Comparison of ENCODE assay signal across 8 cellular contexts in genomic region chr2:85772019-85772745, GRCh38. TPM values are rescaled to one million over a fixed set of nuclear protein-coding genes. Genes with fewer than 3 reads are reported as not detected.
DNase-seq lines count a peak whose midpoint lies in the region; ATAC-seq, FAIRE-seq and TF ChIP-seq lines count a peak whose summit lies in the region.

No MANE protein-coding gene starts in this region.

- H3K23me2 ChIP-seq in H1 (ENCODE audit: low read depth, low read length): no peaks in the 10 kb centered on the region

- POLR2A ChIA-PET in PC-9 (lab: Charles Lee; ENCODE audit: unreplicated experiment): interaction anchor here (0.6 to 0.7 kb wide), 4 partner anchors 9 to 429 kb away, joined by 3 to 5 read pairs (median 4); no protein-coding TSS in a partner anchor
- POLR2A ChIA-PET in H1 (lab: Charles Lee; ENCODE audit: partially characterized antibody): interaction anchor here (0.8 to 3.0 kb wide), 5 partner anchors 9 to 31 kb away, joined by 3 to 7 read pairs (median 4); no protein-coding TSS in a partner anchor

- H3K4me1 ChIP-seq in PC-9 (replicated peaks; ENCODE audit: insufficient read depth) (peaks cover 20% of the 10 kb centered on the region), H1 (replicated peaks in 1 of 4; ENCODE audit: control insufficient read depth in 3 of 4, insufficient read depth in 4 of 4, low read length in 3 of 4) (peaks cover 0 to 39% (median 26%) of the 10 kb centered on the region in 4 experiments; a peak in 6 of 7 replicates), lower lobe of right lung (peaks cover 95% of the 10 kb centered on the region)

- H3K23ac ChIP-seq in H1 (ENCODE audit: insufficient read length): no peak overlapping the region

- 34% methylated on average over 26 of the region's 37 CpGs; no CpG with 5 or more reads in 1 of the 2 experiments for WGBS in H1 (ENCODE audit: extremely low coverage in 1 of 2, insufficient coverage in 1 of 2, insufficient read length in 1 of 2, insufficient replicate concordance in 2 of 2, low coverage in 1 of 2, low lambda C conversion rate in 2 of 2, missing lambda C conversion rate in 1 of 2), 2 experiments

- no TSS peak for BruUV-seq in PC-9 (replicated peaks; lab: Mats Ljungman, UMichigan)

- peak overlapping the region; percentile 67 for H3K4me3 Mint-ChIP-seq in type B pancreatic cell
- no peak overlapping the region for H3K4me3 Mint-ChIP-seq in stimulated activated memory B cell treated with anti-CD40 and anti-IgM and Interleukin-4, amounts not matched to agents 10 μg/mL and 1 μg/mL and 100 μg/mL, for 72 hours

- H3K4me3 ChIP-seq in HL-60 (replicated peaks; ENCODE audit: insufficient read depth, low read length): no peak overlapping the region
- H3K4me3 ChIP-seq in PC-9: peak overlapping the region; percentile 41; the same call in 1 of the 2 replicates
- H3K4me3 ChIP-seq in H1 (ENCODE audit: extremely low read depth in 1 of 4, insufficient read depth in 2 of 4, low read depth in 3 of 4, low read length in 4 of 4): peak overlapping the region in 2 of 4 experiments; percentile 5 to 7; a peak in 2 of 8 replicates
- H3K4me3 ChIP-seq in lower lobe of right lung: peak overlapping the region; percentile 28

- peak overlapping the region; percentile 15 for H3K27ac Mint-ChIP-seq in type B pancreatic cell
- H3K27ac Mint-ChIP-seq in stimulated activated memory B cell treated with anti-CD40 and anti-IgM and Interleukin-4, amounts not matched to agents 10 μg/mL and 1 μg/mL and 100 μg/mL, for 72 hours: no peak overlapping the region

- TF ChIP-seq EP300 in H1 (IDR thresholded peaks at IDR 0.05; ENCODE audit: borderline replicate concordance in 1 of 2, low read depth in 2 of 2, low read length in 2 of 2): no peak

- H4K8ac ChIP-seq in H1 (ENCODE audit: extremely low read depth, insufficient read depth, low read length): no peak overlapping the region

- H3K9me3 Mint-ChIP-seq in type B pancreatic cell: no peaks in the 10 kb centered on the region
- no peaks in the 10 kb centered on the region for H3K9me3 Mint-ChIP-seq in stimulated activated memory B cell treated with anti-CD40 and anti-IgM and Interleukin-4, amounts not matched to agents 10 μg/mL and 1 μg/mL and 100 μg/mL, for 72 hours

- no peaks in the 10 kb centered on the region for H4K20me1 ChIP-seq in PC-9 (ENCODE audit: insufficient read depth)
- no peaks in the 10 kb centered on the region for H4K20me1 ChIP-seq in H1 (replicated peaks in 1 of 2; ENCODE audit: control insufficient read depth in 1 of 2, insufficient read depth in 2 of 2, low read length in 2 of 2)

- ATAC-seq in lower lobe of right lung (peak; percentile 93 to 95), HG03378 (IDR thresholded peaks at IDR 0.05; ENCODE audit: unreplicated experiment) (no peak), HG03521 (IDR thresholded peaks at IDR 0.05; ENCODE audit: unreplicated experiment) (no peak)
- ATAC-seq in stimulated activated memory B cell treated with anti-CD40 and anti-IgM and Interleukin-4, amounts not matched to agents 10 μg/mL and 1 μg/mL and 100 μg/mL, for 72 hours: no peak

- H3K9ac ChIP-seq in H1 (replicated peaks in 1 of 4; ENCODE audit: extremely low read depth in 1 of 4, low read depth in 3 of 4, low read length in 3 of 4): no peak overlapping the region

- no peak overlapping the region for H3K56ac ChIP-seq in H1 (replicated peaks; ENCODE audit: insufficient read length, low read depth, low read length)

- H3K36me3 ChIP-seq in PC-9 (ENCODE audit: low read depth): no peaks in the 10 kb centered on the region
- H3K36me3 ChIP-seq in H1 (ENCODE audit: control insufficient read depth in 2 of 4, insufficient read depth in 4 of 4, low read length in 3 of 4): no peaks in the 10 kb centered on the region
- peaks cover 63% of the 10 kb centered on the region for H3K36me3 ChIP-seq in lower lobe of right lung

- H2BK5ac ChIP-seq in H1 (ENCODE audit: low read depth, low read length): no peak overlapping the region; the same call in 1 of the 2 replicates

- TF ChIP-seq POLR2A in H1 (IDR thresholded peaks at IDR 0.05; ENCODE audit: control extremely low read depth in 1 of 2, low read depth in 2 of 2, low read length in 2 of 2): no peak

- no peak overlapping the region for H2AK5ac ChIP-seq in H1 (ENCODE audit: low read depth, low read length)

- H3K79me1 ChIP-seq in H1 (ENCODE audit: low read depth, low read length): no peaks in the 10 kb centered on the region

- intact Hi-C loops in PC-9 (cut with micrococcal nuclease; ENCODE audit: unreplicated experiment) (loop anchor here (1.0 kb wide), 2 partner anchors 32 to 43 kb away; no protein-coding TSS in a partner anchor), lower lobe of right lung (cut with DNase I) (no loop called here)

- no peak overlapping the region; the same call in 1 of the 2 replicates for H3K18ac ChIP-seq in H1 (ENCODE audit: extremely low read depth, low read length)

- H2BK120ac ChIP-seq in H1 (replicated peaks; ENCODE audit: low read depth, low read length): no peak overlapping the region

- TF ChIP-seq CTCF in HL-60 (IDR thresholded peaks at IDR 0.05; ENCODE audit: insufficient read depth, low read length) (no peak), PC-9 (conservative IDR thresholded peaks at IDR 0.05) (no peak), H1 (IDR thresholded peaks at IDR 0.05; ENCODE audit: control extremely low read depth in 1 of 3, insufficient read depth in 1 of 3, low read depth in 1 of 3, low read length in 3 of 3) (peak in 2 of 3 experiments; percentile 7 to 29; a peak in 2 of 4 replicates), lower lobe of right lung (IDR thresholded peaks at IDR 0.05) (peak; percentile 21), type B pancreatic cell (conservative IDR thresholded peaks at IDR 0.05) (peak; percentile 39)

- H3K36me3 Mint-ChIP-seq in type B pancreatic cell: no peaks in the 10 kb centered on the region
- no peaks in the 10 kb centered on the region for H3K36me3 Mint-ChIP-seq in stimulated activated memory B cell treated with anti-CD40 and anti-IgM and Interleukin-4, amounts not matched to agents 10 μg/mL and 1 μg/mL and 100 μg/mL, for 72 hours

- no peak overlapping the region for H4K5ac ChIP-seq in H1 (ENCODE audit: insufficient read length, low read depth, low read length)

- H3K9me2 ChIP-seq in PC-9 (ENCODE audit: insufficient read depth): no peaks in the 10 kb centered on the region

- H4K91ac ChIP-seq in H1 (replicated peaks; ENCODE audit: insufficient read length, low read length): no peak overlapping the region

- H2AFZ ChIP-seq in PC-9 (no peak overlapping the region), H1 (ENCODE audit: low read length) (no peak overlapping the region)

- H3K27ac ChIP-seq in HL-60 (replicated peaks) (peak overlapping the region; percentile 32), PC-9 (no peak overlapping the region), H1 (ENCODE audit: low read depth, low read length) (no peak overlapping the region), lower lobe of right lung (peak overlapping the region; percentile 68)

- no peak overlapping the region for H2BK15ac ChIP-seq in H1 (ENCODE audit: low read length)

- DNase-seq in HL-60 (ENCODE audit: low read depth in 1 of 2, low spot score in 1 of 2) (peak in 1 of 2 experiments; percentile 55), PC-9 (peak; percentile 82 to 97), H1 (ENCODE audit: low read depth in 1 of 2, low spot score in 2 of 2) (peak in 1 of 2 experiments; percentile 66), lower lobe of right lung (peak; percentile 94), type B pancreatic cell (ENCODE audit: extremely low spot score, unreplicated experiment) (peak; percentile 96)

- H2BK12ac ChIP-seq in H1 (ENCODE audit: low read depth, low read length): no peak overlapping the region

- no peak for FAIRE-seq in H1 (lab: Jason Lieb, UNC)

- peaks cover 55% of the 10 kb centered on the region for H3K4me1 Mint-ChIP-seq in type B pancreatic cell (ENCODE audit: unreplicated experiment)
- H3K4me1 Mint-ChIP-seq in stimulated activated memory B cell treated with anti-CD40 and anti-IgM and Interleukin-4, amounts not matched to agents 10 μg/mL and 1 μg/mL and 100 μg/mL, for 72 hours: no peaks in the 10 kb centered on the region

- H3F3A ChIP-seq in PC-9 (ENCODE audit: insufficient read depth, low read depth): peaks cover 16% of the 10 kb centered on the region; the same call in 1 of the 2 replicates

- H3K4ac ChIP-seq in H1 (replicated peaks; ENCODE audit: insufficient read length, low read depth, low read length): no peak overlapping the region

- no peaks in the 10 kb centered on the region for H3K79me2 ChIP-seq in PC-9 (ENCODE audit: low read depth)
- H3K79me2 ChIP-seq in H1 (ENCODE audit: control insufficient read depth in 1 of 2, insufficient read depth in 2 of 2, low read length in 2 of 2): no peaks in the 10 kb centered on the region

- H3K4me2 ChIP-seq in PC-9: peak overlapping the region; percentile 75
- H3K4me2 ChIP-seq in H1 (ENCODE audit: insufficient read depth in 1 of 2, low read depth in 2 of 2, low read length in 2 of 2): peak overlapping the region; percentile 36 to 44; a peak in 3 of 4 replicates

- H3K9me3 ChIP-seq in PC-9 (ENCODE audit: insufficient read depth, low read depth) (no peaks in the 10 kb centered on the region), H1 (ENCODE audit: insufficient read depth in 2 of 2, low read depth in 1 of 2, low read length in 1 of 2) (no peaks in the 10 kb centered on the region), lower lobe of right lung (no peaks in the 10 kb centered on the region)

- no peak overlapping the region for H3K14ac ChIP-seq in H1 (ENCODE audit: insufficient read length)

- CTCF ChIA-PET in PC-9 (lab: Charles Lee) (interaction anchor here (1.0 to 1.1 kb wide), 2 partner anchors 18 to 248 kb away, joined by 3 to 4 read pairs; no protein-coding TSS in a partner anchor), H1 (lab: Charles Lee; ENCODE audit: partially characterized antibody) (interaction anchor here (0.6 to 47.8 kb wide), 11 partner anchors 2 to 94 kb away, joined by 3 to 986 read pairs (median 8); partner anchors contain the start of gene ATOH8)

- H2BK20ac ChIP-seq in H1 (ENCODE audit: low read length): no peak overlapping the region

- TF ChIP-seq RAD21 in H1 (IDR thresholded peaks at IDR 0.05 in 1 of 2, conservative IDR thresholded peaks at IDR 0.05 in 1 of 2; ENCODE audit: low read depth in 2 of 2, low read length in 2 of 2): peak in 1 of 2 experiments; percentile 4; a peak in 2 of 4 replicates

- H3K27me3 ChIP-seq in HL-60 (ENCODE audit: insufficient read depth, poor library complexity, severe bottlenecking) (no peaks in the 10 kb centered on the region), PC-9 (ENCODE audit: insufficient read depth, low read depth) (peaks cover 6% of the 10 kb centered on the region; the same call in 1 of the 2 replicates), H1 (replicated peaks in 1 of 4; ENCODE audit: control insufficient read depth in 3 of 4, extremely low read depth in 1 of 4, insufficient read depth in 3 of 4, low read length in 3 of 4) (peaks cover 0 to 27% (median 17%) of the 10 kb centered on the region in 4 experiments; a peak in 6 of 7 replicates), lower lobe of right lung (ENCODE audit: low read depth) (no peaks in the 10 kb centered on the region)

- H3K27me3 Mint-ChIP-seq in type B pancreatic cell: peaks cover 2% of the 10 kb centered on the region
- peaks cover 81% of the 10 kb centered on the region for H3K27me3 Mint-ChIP-seq in stimulated activated memory B cell treated with anti-CD40 and anti-IgM and Interleukin-4, amounts not matched to agents 10 μg/mL and 1 μg/mL and 100 μg/mL, for 72 hours

RNA-seq across cellular contexts. Expression of gene ATOH8, which starts 18.4 kb away (rescaled TPM):
- total RNA-seq in PC-9 (2021) (0.25 TPM in 1 of 2 replicates, not detected in the other), lower lobe of right lung (44.9 TPM), type B pancreatic cell (ENCODE audit: low replicate concordance) (1.8 and 13.7 TPM in 2 replicates)
- 0.50 and 0.54 TPM in 2 replicates for total RNA-seq in H1 (2021; fragmentation: NEBNext Ultra II Directional; extraction: Animal tissue kit (Norgen Biotek cat#: 25700))
- 0.53 and 0.74 TPM in 2 replicates for polyA plus RNA-seq in H1 (2011; rRNA removed)
- 0.74 TPM for polyA plus RNA-seq in H1 (2011; cell fraction: cytosol; rRNA removed)
- 0.93 TPM for polyA plus RNA-seq in H1 (2011; cell fraction: nucleus; rRNA removed)
- 0.66 to 0.90 TPM (median 0.79 TPM) in 4 replicates for polyA plus RNA-seq in H1 (2012, experiment 1 of 2)
- 0.98 TPM for polyA plus RNA-seq in H1 (2012, experiment 2 of 2)
- 0.30 TPM for polyA plus RNA-seq in H1 (2013, experiment 1 of 2)
- 0.31 TPM for polyA plus RNA-seq in H1 (2013, experiment 2 of 2)
- 0.29 and 0.57 TPM in 2 replicates for polyA minus RNA-seq in H1 (2011; rRNA and poly(A)+ RNA removed)
- polyA minus RNA-seq in H1 (2011; cell fraction: cytosol; rRNA and poly(A)+ RNA removed): 1.2 TPM
- 0.50 TPM for polyA minus RNA-seq in H1 (2011; cell fraction: nucleus; rRNA and poly(A)+ RNA removed)

Comparison
In these comparisons a context has a peak if more than half of its experiments do, and no peak if none do; other contexts are left out.
1. H3K27ac ChIP-seq: peak in HL-60 (single experiment) and lower lobe of right lung (single experiment); none in PC-9 (single experiment) and H1 (single experiment).
2. CTCF ChIP-seq: peak in H1 (2 of 3), lower lobe of right lung (single experiment) and type B pancreatic cell (single experiment); none in HL-60 (single experiment) and PC-9 (single experiment).
3. ATAC-seq: peak in lower lobe of right lung (2 of 2); none in stimulated activated memory B cell treated with anti-CD40 and anti-IgM and Interleukin-4, amounts not matched to agents 10 μg/mL and 1 μg/mL and 100 μg/mL, for 72 hours (single experiment), HG03378 (single experiment) and HG03521 (single experiment).